In the genomic region with DNA sequence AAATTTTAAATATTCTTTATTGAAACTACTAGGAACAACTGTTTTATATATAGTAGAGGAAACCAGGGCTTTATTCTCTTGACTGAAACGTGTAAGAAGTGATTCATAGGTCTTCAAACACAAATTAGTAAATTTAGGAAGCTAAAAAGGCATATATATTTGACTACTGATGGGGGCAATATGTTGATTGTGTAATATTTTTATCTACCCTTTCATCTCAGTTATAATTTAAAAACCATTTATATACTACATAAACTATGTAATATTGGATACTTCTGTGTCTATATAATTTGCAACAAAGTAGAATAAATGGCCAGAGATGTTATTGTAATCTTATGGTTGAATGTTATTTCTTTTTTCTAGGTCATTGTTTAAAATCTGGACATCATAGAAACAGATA, we compare ENCODE assay signal across 28 cellular contexts.
"Had no signal": no experiment of that assay in that cellular context is flagged by ENCODE, and none has a peak within 500 bp of the region (broad histone marks: within the 10 kb centered on the region; RNA-seq: fewer than 3 reads in every experiment).

No MANE protein-coding gene starts in this region.

- H3K9me3 Mint-ChIP-seq: natural killer cell treated with Interleukin-12 subunit alpha and Interleukin-12 subunit beta and Interleukin-15 and Interleukin-18, amount 100 ng/mL, for 72 hours; neural crest cell had no signal

- DNase-seq: hippocampal formation; left ventricle myocardium inferior; mesendoderm; naive B cell; nucleus accumbens; pancreas; posterior cingulate gyrus; retina; right cardiac atrium; stimulated activated CD4-positive, alpha-beta T cell treated with anti-CD3 and anti-CD28 coated beads, Interleukin-12 subunit alpha, Interleukin-12 subunit beta, amount 100 ng/mL, for 4 hours; stimulated activated CD4-positive, alpha-beta T cell treated with anti-CD3 and anti-CD28 coated beads, Interleukin-15, amount 100 ng/mL, for 24 hours; stimulated activated CD4-positive, alpha-beta T cell treated with anti-CD3 and anti-CD28 coated beads, Interleukin-2, amount 100 ng/mL, for 24 hours; stimulated activated CD4-positive, alpha-beta T cell treated with anti-CD3 and anti-CD28 coated beads, Interleukin-4, amount 100 ng/mL, for 1 hour; stimulated activated naive B cell treated with anti-CD40 and anti-IgM and Interleukin-4, amounts not matched to agents 10 μg/mL and 1 μg/mL and 100 μg/mL, for 72 hours; stimulated activated naive CD8-positive, alpha-beta T cell treated with anti-CD3 and anti-CD28 coated beads, Interleukin-15, Interleukin-2, amounts not matched to agents 100 U/mL and 50 U/mL, for 24 hours; stomach; testis; thyroid gland; transverse colon; upper lobe of right lung had no signal

- H3K9me3 ChIP-seq: left ventricle myocardium inferior, pancreas, prostate gland, stomach, testis, thyroid gland, transverse colon, upper lobe of right lung had no signal

- H3K4me3 Mint-ChIP-seq: mesothelial cell of epicardium; natural killer cell treated with Interleukin-12 subunit alpha and Interleukin-12 subunit beta and Interleukin-15 and Interleukin-18, amount 100 ng/mL, for 72 hours; neural crest cell; stimulated activated naive B cell treated with anti-CD40 and anti-IgM and Interleukin-4, amounts not matched to agents 10 μg/mL and 1 μg/mL and 100 μg/mL, for 72 hours had no signal

- ATAC-seq: natural killer cell treated with Interleukin-12 subunit alpha and Interleukin-12 subunit beta and Interleukin-15 and Interleukin-18, amount 100 ng/mL, for 72 hours; pancreas; right cardiac atrium; sciatic nerve; stimulated activated naive B cell treated with anti-CD40 and anti-IgM and Interleukin-4, amounts not matched to agents 10 μg/mL and 1 μg/mL and 100 μg/mL, for 72 hours; stimulated activated naive CD8-positive, alpha-beta T cell treated with anti-CD3 and anti-CD28 coated beads, Interleukin-15, Interleukin-2, amounts not matched to agents 100 U/mL and 50 U/mL, for 24 hours; upper lobe of right lung had no signal

- H3K36me3 ChIP-seq: left ventricle myocardium inferior, pancreas, prostate gland, thyroid gland, transverse colon, upper lobe of right lung had no signal

- FAIRE-seq: pancreas, urothelium cell line had no signal

- H3K27me3 Mint-ChIP-seq: naive B cell; natural killer cell treated with Interleukin-12 subunit alpha and Interleukin-12 subunit beta and Interleukin-15 and Interleukin-18, amount 100 ng/mL, for 72 hours; stimulated activated naive B cell treated with anti-CD40 and anti-IgM and Interleukin-4, amounts not matched to agents 10 μg/mL and 1 μg/mL and 100 μg/mL, for 72 hours had no signal

- H3K4me1 ChIP-seq: left ventricle myocardium inferior, pancreas, prostate gland, stomach, testis, thyroid gland, transverse colon, upper lobe of right lung had no signal

- H3K27ac ChIP-seq: left ventricle myocardium inferior, pancreas, prostate gland, skin epidermis, stomach, testis, thyroid gland, transverse colon, upper lobe of right lung had no signal

- H3K36me3 Mint-ChIP-seq: natural killer cell treated with Interleukin-12 subunit alpha and Interleukin-12 subunit beta and Interleukin-15 and Interleukin-18, amount 100 ng/mL, for 72 hours had no signal

- H3K27ac Mint-ChIP-seq: mesothelial cell of epicardium; natural killer cell treated with Interleukin-12 subunit alpha and Interleukin-12 subunit beta and Interleukin-15 and Interleukin-18, amount 100 ng/mL, for 72 hours; stimulated activated naive B cell treated with anti-CD40 and anti-IgM and Interleukin-4, amounts not matched to agents 10 μg/mL and 1 μg/mL and 100 μg/mL, for 72 hours had no signal

- H3K27me3 ChIP-seq: pancreas, stomach, testis, thyroid gland, transverse colon, upper lobe of right lung had no signal

- H3K4me3 ChIP-seq: left ventricle myocardium inferior, lung, pancreas, prostate gland, skin epidermis, stomach, testis, thyroid gland, transverse colon, upper lobe of right lung had no signal

- H3K4me1 Mint-ChIP-seq: naive B cell had no signal
